Comparison of ENCODE assay signal across 8 cellular contexts in the genomic region with DNA sequence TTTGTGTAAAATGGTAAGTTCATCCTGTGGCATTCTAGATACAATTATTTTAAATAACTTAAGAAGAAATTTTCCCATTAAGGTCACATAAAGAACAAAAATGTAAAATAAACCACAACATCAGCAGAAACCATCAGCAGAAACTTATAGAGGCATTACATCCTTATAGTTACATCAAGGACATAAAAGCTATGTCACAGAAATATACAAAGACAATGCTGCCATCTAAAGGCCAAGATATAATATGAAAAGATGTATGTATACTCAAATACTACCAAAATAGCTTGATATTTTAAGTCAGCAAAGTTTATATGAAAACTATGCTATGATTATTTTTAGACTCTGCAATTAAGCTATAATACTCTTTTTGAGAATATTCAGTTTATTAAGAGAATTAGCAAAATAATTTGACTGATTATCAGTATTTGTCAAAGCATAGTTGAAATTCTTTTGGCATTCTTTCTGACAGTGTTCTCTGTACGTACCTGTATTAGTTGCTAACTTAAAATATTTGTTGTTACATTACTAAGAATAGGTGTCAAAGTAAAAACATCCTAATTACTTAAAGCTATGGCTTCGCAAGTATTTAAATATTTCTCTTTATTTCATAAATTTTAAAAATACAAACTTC. TPM values are rescaled to one million over a fixed set of nuclear protein-coding genes. Genes with fewer than 3 reads are reported as not detected.
DNase-seq lines count a peak whose midpoint lies in the region; ATAC-seq, FAIRE-seq and TF ChIP-seq lines count a peak whose summit lies in the region.

No MANE protein-coding gene starts in this region.

- H3K4me3 ChIP-seq in AG10803 (ENCODE audit: low read length) = no peak overlapping the region
- H3K4me3 ChIP-seq in bronchial epithelial cell (ENCODE audit: low read depth, low read length) = no peak overlapping the region

- no peak overlapping the region for H3K4me3 Mint-ChIP-seq in mesothelial cell of epicardium

- no peaks in the 10 kb centered on the region for H3K27me3 Mint-ChIP-seq in mesothelial cell of epicardium (ENCODE audit: low read depth)

- H3K36me3 ChIP-seq in bronchial epithelial cell (ENCODE audit: control insufficient read depth, insufficient read depth, low read length) = no peaks in the 10 kb centered on the region

- H3K27ac Mint-ChIP-seq in mesothelial cell of epicardium = no peak overlapping the region

- no peaks in the 10 kb centered on the region for H3K27me3 ChIP-seq in bronchial epithelial cell (ENCODE audit: control insufficient read depth, insufficient read depth, low read length)

- peak; percentile 51 for TF ChIP-seq CTCF in AG10803 (conservative IDR thresholded peaks at IDR 0.05; ENCODE audit: low read length)
- peak; percentile 11 for TF ChIP-seq CTCF in bronchial epithelial cell (IDR thresholded peaks at IDR 0.05; ENCODE audit: insufficient read depth, low read length, severe bottlenecking)
- TF ChIP-seq CTCF in mesothelial cell of epicardium (IDR thresholded peaks at IDR 0.05; ENCODE audit: unreplicated experiment) = peak; percentile 42

- no peak for FAIRE-seq in bronchial epithelial cell (lab: Jason Lieb, UNC)

- H3K9me3 Mint-ChIP-seq in mesothelial cell of epicardium = no peaks in the 10 kb centered on the region

- DNase-seq in AG10803 (ENCODE audit: low read depth) (peak; percentile 61), NCI-H446 treated with DMSO at 0.1 percent for 48 hours (lab: John Stamatoyannopoulos, UW) (peak; percentile 51), bronchial epithelial cell (ENCODE audit: low read depth) (peak; percentile 70), mesothelial cell of epicardium (ENCODE audit: low spot score in 2 of 2, unreplicated experiment in 2 of 2) (no peak), activated gamma-delta T cell treated with Interleukin-2 at 50 U/mL for 16 hours (no peak)
- no peak for DNase-seq in activated CD4-positive, alpha-beta T cell treated with anti-CD3 and anti-CD28 coated beads, Interleukin-2, amount 50 U/mL, for 48 hours

- peak; percentile 80 for ATAC-seq in GM18498 (IDR thresholded peaks at IDR 0.05; ENCODE audit: unreplicated experiment)
- peak; percentile 74 for ATAC-seq in HG03135 (IDR thresholded peaks at IDR 0.05; ENCODE audit: unreplicated experiment)

- H3K36me3 Mint-ChIP-seq in mesothelial cell of epicardium = peaks cover 2% of the 10 kb centered on the region

- peaks cover 3% of the 10 kb centered on the region for H3K4me1 Mint-ChIP-seq in mesothelial cell of epicardium

RNA-seq across cellular contexts. Expression of gene FBXL17, which starts 36.2 kb away (rescaled TPM):
- total RNA-seq in bronchial epithelial cell = 6.6 and 8.3 TPM in 2 replicates
- total RNA-seq in mesothelial cell of epicardium = 13.8 to 21.6 TPM (median 17.3 TPM) in 3 replicates

Comparison
In these comparisons a context has a peak if more than half of its experiments do, and no peak if none do; other contexts are left out.
1. DNase-seq: peak in AG10803 (single experiment), NCI-H446 treated with DMSO at 0.1 percent for 48 hours (single experiment) and bronchial epithelial cell (single experiment); none in mesothelial cell of epicardium (0 of 2), activated gamma-delta T cell treated with Interleukin-2 at 50 U/mL for 16 hours (single experiment) and activated CD4-positive, alpha-beta T cell treated with anti-CD3 and anti-CD28 coated beads, Interleukin-2, amount 50 U/mL, for 48 hours (0 of 2).
2. Peak in every context shown above with its lines, with median percentiles within 50 percentile points of each other: CTCF ChIP-seq.